In the genomic region with DNA sequence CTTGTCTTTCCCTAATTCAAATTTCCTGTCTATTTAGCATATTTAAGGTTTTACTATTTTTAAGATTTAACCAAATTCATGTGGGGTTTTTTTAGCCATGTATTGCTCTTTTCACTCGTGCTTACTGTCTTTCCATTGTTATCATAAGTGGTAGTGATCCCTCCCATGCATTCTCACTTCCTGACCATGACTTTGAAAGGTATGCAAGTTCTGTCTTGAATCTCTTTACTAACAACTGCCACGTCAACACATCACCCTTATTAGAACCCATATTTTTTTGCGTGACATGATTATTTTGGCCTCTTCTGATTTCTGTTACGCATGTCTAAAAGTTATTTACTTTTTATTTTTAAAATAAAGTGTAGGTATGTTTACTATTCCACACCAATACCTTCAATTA, we compare ENCODE assay signal across 9 cellular contexts.
"Had no signal": no experiment of that assay in that cellular context is flagged by ENCODE, and none has a peak within 500 bp of the region (broad histone marks: within the 10 kb centered on the region; RNA-seq: fewer than 3 reads in every experiment).

No MANE protein-coding gene starts in this region.

- H3K36me3 ChIP-seq: HAP-1 had no signal

- ATAC-seq: HCT116 had no signal

- H3K9me3 ChIP-seq: HAP-1 had no signal

- H3K9me3 Mint-ChIP-seq: HFFc6 had no signal

- H3K27ac ChIP-seq: GM23248, HL-60 had no signal

- H3K4me3 ChIP-seq: GM23248, HAP-1 had no signal

- H2AFZ ChIP-seq: GM23248 had no signal

- H3K4me3 Mint-ChIP-seq: HFFc6 had no signal

- DNase-seq: GM23248, GOT3, H7, HFFc6, IMR-90 had no signal

- H3K27ac Mint-ChIP-seq: HFFc6 had no signal

- FAIRE-seq: HTR-8/SVneo had no signal

- H3K9ac ChIP-seq: GM23248 had no signal
